18 cellular contexts compared by ENCODE assay signal in genomic region chr9:76649894-76650293, GRCh38.
DNase-seq lines count a peak whose midpoint lies in the region; ATAC-seq, FAIRE-seq and TF ChIP-seq lines count a peak whose summit lies in the region.
"Had no signal": no experiment of that assay in that cellular context is flagged by ENCODE, and none has a peak within 500 bp of the region (broad histone marks: within the 10 kb centered on the region; RNA-seq: fewer than 3 reads in every experiment).

No MANE protein-coding gene starts in this region.

- no peak overlapping the region for H2BK5ac ChIP-seq in mesendoderm (ENCODE audit: low read length)

- in situ Hi-C loops in K562 (cut with MboI) = no loop called here

- H4K8ac ChIP-seq in mesendoderm (ENCODE audit: low read depth, low read length) = no peak overlapping the region

- H4K5ac ChIP-seq in mesendoderm (ENCODE audit: low read length) = no peak overlapping the region

- H3K79me2 ChIP-seq in Loucy (ENCODE audit: insufficient read depth, low read length) (peaks cover 64% of the 10 kb centered on the region), K562 (ENCODE audit: control insufficient read depth, insufficient read depth, low read length) (no peaks in the 10 kb centered on the region), mesendoderm (ENCODE audit: control insufficient read depth, insufficient read depth, low read length) (no peaks in the 10 kb centered on the region)

- FAIRE-seq in K562 (lab: Jason Lieb, UNC) = no peak
- FAIRE-seq: A549, D721Med, GM19239 had no signal

- CTCF ChIA-PET in K562 (lab: Yijun Ruan, JAX; ENCODE audit: low intra/inter-chr PET ratio) = no interaction called here

- H3F3A ChIP-seq in Loucy (ENCODE audit: low read depth) = peaks cover 21% of the 10 kb centered on the region

- H3K9ac ChIP-seq in Loucy (ENCODE audit: low read depth, low read length, poor library complexity, severe bottlenecking) (peak overlapping the region; percentile 47), K562 (ENCODE audit: insufficient read depth in 1 of 2, low read depth in 2 of 2, low read length in 2 of 2) (no peak overlapping the region), mesendoderm (ENCODE audit: low read length) (no peak overlapping the region)
- H3K9ac ChIP-seq: GM23248 had no signal

- H2AFZ ChIP-seq in Loucy (ENCODE audit: low read length) (no peak overlapping the region), K562 (ENCODE audit: low read depth, low read length) (no peak overlapping the region)
- H2AFZ ChIP-seq: GM23248 had no signal

- peak overlapping the region; percentile 88 for H3K4me2 ChIP-seq in Loucy (ENCODE audit: low read depth, low read length, poor library complexity, severe bottlenecking)
- no peak overlapping the region for H3K4me2 ChIP-seq in K562 (ENCODE audit: insufficient read depth, low read length)
- no peak overlapping the region for H3K4me2 ChIP-seq in mesendoderm (ENCODE audit: low read length)
- H3K4me2 ChIP-seq: A549 had no signal

- H3K4me3 ChIP-seq in Loucy (ENCODE audit: low read length, poor library complexity, severe bottlenecking) (peak overlapping the region; percentile 49), K562 (no peak overlapping the region), mesendoderm (ENCODE audit: low read length) (no peak overlapping the region), psoas muscle (no peak overlapping the region)
- H3K4me3 ChIP-seq: A549, GM23248, HAP-1 had no signal

- H4K20me1 ChIP-seq in Loucy (ENCODE audit: insufficient read depth, low read length, poor library complexity, severe bottlenecking) (no peaks in the 10 kb centered on the region), K562 (replicated peaks; ENCODE audit: control insufficient read depth, insufficient read depth, low read length) (no peaks in the 10 kb centered on the region)

- H3K36me3 ChIP-seq in Loucy (ENCODE audit: insufficient read depth, low read length) = no peaks in the 10 kb centered on the region
- H3K36me3 ChIP-seq in K562 (ENCODE audit: control insufficient read depth, insufficient read depth, low read length) = no peaks in the 10 kb centered on the region
- H3K36me3 ChIP-seq in mesendoderm (ENCODE audit: control insufficient read depth, insufficient read depth, low read length) = no peaks in the 10 kb centered on the region
- no peaks in the 10 kb centered on the region for H3K36me3 ChIP-seq in psoas muscle (ENCODE audit: insufficient read depth in 1 of 2, low read depth in 1 of 2)
- H3K36me3 ChIP-seq: HAP-1 had no signal

- H3K9me1 ChIP-seq in K562 (ENCODE audit: control insufficient read depth, insufficient read depth, low read length) = no peaks in the 10 kb centered on the region

- no peak overlapping the region for H3K27ac ChIP-seq in K562 (ENCODE audit: extremely low read depth, low read depth, low read length)
- no peak overlapping the region for H3K27ac ChIP-seq in mesendoderm (ENCODE audit: low read depth, low read length)
- no peak overlapping the region for H3K27ac ChIP-seq in psoas muscle
- H3K27ac ChIP-seq: A549, C4-2B, GM23248 had no signal

- peaks cover 86% of the 10 kb centered on the region for H3K4me1 ChIP-seq in Loucy (ENCODE audit: insufficient read depth, low read length, poor library complexity, severe bottlenecking)
- H3K4me1 ChIP-seq in K562 (replicated peaks in 1 of 2; ENCODE audit: control insufficient read depth in 2 of 2, insufficient read depth in 2 of 2, low read length in 2 of 2) = peaks cover 0 to 10% of the 10 kb centered on the region in 2 experiments; a peak in 3 of 5 replicates
- H3K4me1 ChIP-seq in mesendoderm (ENCODE audit: control insufficient read depth, low read depth, low read length) = peaks cover 13% of the 10 kb centered on the region
- H3K4me1 ChIP-seq in psoas muscle = no peaks in the 10 kb centered on the region
- H3K4me1 ChIP-seq: A549, Caco-2, HAP-1 had no signal

- intact Hi-C loops in K562 (cut with micrococcal nuclease) (no loop called here), psoas muscle (cut with DNase I) (no loop called here)

- POLR2A ChIA-PET in K562 (lab: Yijun Ruan, JAX) = no interaction called here

- BruUV-seq in K562 (replicated peaks; lab: Mats Ljungman, UMichigan) = no TSS peak

- no peak overlapping the region for H2BK120ac ChIP-seq in mesendoderm (ENCODE audit: low read depth, low read length)

- H3K18ac ChIP-seq in mesendoderm (ENCODE audit: low read length) = peak overlapping the region; percentile 84

- H3K27me3 ChIP-seq in Loucy (ENCODE audit: insufficient read depth, low read length, poor library complexity, severe bottlenecking) = no peaks in the 10 kb centered on the region
- H3K27me3 ChIP-seq in K562 (ENCODE audit: control insufficient read depth in 2 of 2, insufficient read depth in 2 of 2, low read length in 2 of 2) = no peaks in the 10 kb centered on the region
- H3K27me3 ChIP-seq in mesendoderm (ENCODE audit: insufficient read depth, low read length, poor library complexity) = no peaks in the 10 kb centered on the region
- no peaks in the 10 kb centered on the region for H3K27me3 ChIP-seq in psoas muscle (ENCODE audit: insufficient read depth in 3 of 3, low read length in 2 of 3)

- TF ChIP-seq CTCF in Loucy (conservative IDR thresholded peaks at IDR 0.05; ENCODE audit: low read length) (no peak), K562 (IDR thresholded peaks at IDR 0.05 in 2 of 3, conservative IDR thresholded peaks at IDR 0.05 in 1 of 3; ENCODE audit: insufficient read depth in 2 of 3, low read depth in 1 of 3, low read length in 3 of 3) (no peak), psoas muscle (IDR thresholded peaks at IDR 0.05) (no peak)

- H3K56ac ChIP-seq in mesendoderm (ENCODE audit: low read length) = peak overlapping the region; percentile 59

- no peaks in the 10 kb centered on the region for H3K9me2 ChIP-seq in Loucy (replicated peaks; ENCODE audit: low read depth, low read length)

- ATAC-seq in K562 = no peak
- no peak for ATAC-seq in GM18505 (IDR thresholded peaks at IDR 0.05; ENCODE audit: unreplicated experiment)
- ATAC-seq in psoas muscle = no peak
- ATAC-seq in GM21515 (IDR thresholded peaks at IDR 0.05; ENCODE audit: unreplicated experiment) = no peak
- ATAC-seq: A549 had no signal

- TF ChIP-seq POLR2A in K562 (conservative IDR thresholded peaks at IDR 0.05) (no peak), GM18505 (IDR thresholded peaks at IDR 0.05; ENCODE audit: borderline replicate concordance, extremely low read depth, insufficient read depth, insufficient read length) (no peak)

- H3K4ac ChIP-seq in mesendoderm (ENCODE audit: low read depth, low read length) = no peak overlapping the region

- H3K9me3 ChIP-seq in Loucy (ENCODE audit: insufficient read depth, low read depth, low read length) = no peaks in the 10 kb centered on the region
- no peaks in the 10 kb centered on the region for H3K9me3 ChIP-seq in K562 (replicated peaks; ENCODE audit: control insufficient read depth, insufficient read depth, low read depth, low read length)
- H3K9me3 ChIP-seq in psoas muscle = no peaks in the 10 kb centered on the region
- H3K9me3 ChIP-seq: A549, Caco-2, HAP-1 had no signal

- no peak for DNase-seq in K562 (ENCODE audit: extremely low read depth in 1 of 4, low spot score in 3 of 4)
- DNase-seq in mesendoderm = no peak
- DNase-seq in foreskin melanocyte = no peak
- no peak for DNase-seq in psoas muscle
- DNase-seq: AML-193; Caco-2; CD4-positive, alpha-beta T cell; DMS79; GF-D8; GM23248 had no signal

- TF ChIP-seq RAD21 in K562 (CRISPR knock-in tag; conservative IDR thresholded peaks at IDR 0.05 in 1 of 2, IDR thresholded peaks at IDR 0.05 in 1 of 2) = no peak

- H2BK15ac ChIP-seq in mesendoderm (replicated peaks; ENCODE audit: low read depth) = peak overlapping the region; percentile 74

- TF ChIP-seq EP300 in K562 (IDR thresholded peaks at IDR 0.05; ENCODE audit: low read length) = no peak

- WGBS in K562 (ENCODE audit: insufficient coverage, low coverage, missing lambda C conversion rate) = no CpG with 5 or more reads among the region's 2 CpGs
- no CpG with 5 or more reads among the region's 2 CpGs for WGBS in mesendoderm (ENCODE audit: extremely low coverage, insufficient coverage, low lambda C conversion rate)
- WGBS in psoas muscle, 3 donors = 97 to 99% (median 99%) methylated on average over 2 of the region's 2 CpGs

- no peak overlapping the region for H2AK5ac ChIP-seq in mesendoderm (ENCODE audit: low read length)

- H3K79me1 ChIP-seq in mesendoderm (ENCODE audit: low read length) = no peaks in the 10 kb centered on the region

- no peak overlapping the region for H3K23ac ChIP-seq in mesendoderm (ENCODE audit: low read length)

TF ChIP-seq in K562, 482 proteins besides CTCF, POLR2A, EP300 and RAD21:
- no peak for TF ChIP-seq BCL6 (CRISPR knock-in tag; IDR thresholded peaks at IDR 0.05)
- TF ChIP-seq SPI1 (IDR thresholded peaks at IDR 0.05; ENCODE audit: borderline replicate concordance, low read depth, low read length) = no peak
- peak; percentile 59 for TF ChIP-seq ZFP36 (IDR thresholded peaks at IDR 0.05; ENCODE audit: low read depth, low read length, partially characterized antibody)
- no peak for TF ChIP-seq ZNF239 (CRISPR knock-in tag; IDR thresholded peaks at IDR 0.05)
- TF ChIP-seq RBM25 (IDR thresholded peaks at IDR 0.05; ENCODE audit: low read depth, low read length, severe bottlenecking) = peak; percentile 78
